Comparison of ENCODE assay signal across 15 cellular contexts in the genomic region with DNA sequence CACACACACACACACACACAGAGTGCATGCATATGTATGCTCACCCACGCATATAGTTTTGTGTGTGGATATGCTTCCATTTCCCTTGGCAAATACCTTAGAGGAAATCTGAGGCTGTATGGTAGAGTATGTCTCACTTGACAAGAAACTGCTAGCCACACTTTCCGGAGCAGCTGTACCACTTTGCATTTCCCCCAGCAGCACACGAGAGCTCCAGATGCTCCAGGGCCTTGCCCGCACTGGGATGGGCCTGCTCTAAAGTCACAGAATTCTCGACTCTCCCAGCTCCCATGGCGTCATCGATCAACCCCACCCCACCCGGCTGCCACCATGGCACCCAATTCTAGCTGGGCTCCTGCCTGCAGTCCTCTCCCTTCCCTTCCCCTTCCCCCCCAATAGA.
"Had no signal": no experiment of that assay in that cellular context is flagged by ENCODE, and none has a peak within 500 bp of the region (broad histone marks: within the 10 kb centered on the region; RNA-seq: fewer than 3 reads in every experiment).

No MANE protein-coding gene starts in this region.

- H3K9me3 ChIP-seq: thyroid gland, vagina had no signal

- H3K27ac Mint-ChIP-seq: activated CD8-positive, alpha-beta memory T cell treated with anti-CD3 and anti-CD28 coated beads, Interleukin-2, amount 10 ng/mL, durations not matched to agents 7 days and 5 days; activated naive CD8-positive, alpha-beta T cell; activated T-cell treated with anti-CD3 and anti-CD28 coated beads, Interleukin-2, amount 50 U/mL, for 24 hours; natural killer cell treated with Interleukin-12 subunit alpha and Interleukin-12 subunit beta and Interleukin-15 and Interleukin-18, amount 100 ng/mL, for 72 hours had no signal

- H3K9me3 Mint-ChIP-seq: natural killer cell treated with Interleukin-12 subunit alpha and Interleukin-12 subunit beta and Interleukin-15 and Interleukin-18, amount 100 ng/mL, for 72 hours had no signal

- H3K4me3 ChIP-seq: esophagus muscularis mucosa, thyroid gland, vagina had no signal

- H3K36me3 ChIP-seq: brain microvascular endothelial cell, esophagus muscularis mucosa, thyroid gland, vagina had no signal

- H3K36me3 Mint-ChIP-seq: activated CD8-positive, alpha-beta memory T cell treated with anti-CD3 and anti-CD28 coated beads, Interleukin-2, amount 10 ng/mL, durations not matched to agents 7 days and 5 days; activated naive CD8-positive, alpha-beta T cell; natural killer cell treated with Interleukin-12 subunit alpha and Interleukin-12 subunit beta and Interleukin-15 and Interleukin-18, amount 100 ng/mL, for 72 hours had no signal

- H3K4me1 ChIP-seq: foreskin keratinocyte had no signal

- H3K27ac ChIP-seq: brain microvascular endothelial cell, esophagus muscularis mucosa, foreskin keratinocyte, thyroid gland, vagina had no signal

- H3K4me3 Mint-ChIP-seq: activated CD8-positive, alpha-beta memory T cell treated with anti-CD3 and anti-CD28 coated beads, Interleukin-2, amount 10 ng/mL, durations not matched to agents 7 days and 5 days; activated naive CD8-positive, alpha-beta T cell; activated T-cell treated with anti-CD3 and anti-CD28 coated beads, Interleukin-2, amount 50 U/mL, for 24 hours; natural killer cell treated with Interleukin-12 subunit alpha and Interleukin-12 subunit beta and Interleukin-15 and Interleukin-18, amount 100 ng/mL, for 72 hours had no signal

- DNase-seq: activated CD4-positive, alpha-beta T cell treated with anti-CD3 and anti-CD28 coated beads, Interleukin-2, amount 50 U/mL, for 48 hours; activated CD8-positive, alpha-beta memory T cell treated with anti-CD3 and anti-CD28 coated beads, Interleukin-2, amount 10 ng/mL, durations not matched to agents 7 days and 5 days; activated gamma-delta T cell; activated T-cell treated with anti-CD3 and anti-CD28 coated beads, Interleukin-2, amount 50 U/mL, for 24 hours; brain microvascular endothelial cell; foreskin keratinocyte; stimulated activated naive CD8-positive, alpha-beta T cell treated with anti-CD3 and anti-CD28 coated beads, Interleukin-15, Interleukin-2, amounts not matched to agents 100 U/mL and 50 U/mL, for 24 hours; T-helper 2 cell; thyroid gland had no signal

- H3K27me3 ChIP-seq: brain microvascular endothelial cell, esophagus muscularis mucosa, foreskin keratinocyte, thyroid gland, vagina had no signal

- ATAC-seq: activated CD4-positive, CD25-positive, alpha-beta regulatory T cell treated with anti-CD3 and anti-CD28 coated beads, Interleukin-2, amount 50 U/mL, for 24 hours; activated CD8-positive, alpha-beta memory T cell treated with anti-CD3 and anti-CD28 coated beads, Interleukin-2, amount 10 ng/mL, durations not matched to agents 7 days and 5 days; foreskin keratinocyte; natural killer cell treated with Interleukin-12 subunit alpha and Interleukin-12 subunit beta and Interleukin-15 and Interleukin-18, amount 100 ng/mL, for 72 hours; sciatic nerve; stimulated activated naive CD8-positive, alpha-beta T cell treated with anti-CD3 and anti-CD28 coated beads, Interleukin-15, Interleukin-2, amounts not matched to agents 100 U/mL and 50 U/mL, for 24 hours had no signal
